Comparison of ENCODE assay signal across 8 cellular contexts in genomic region chr3:120093923-120094775, GRCh38. TPM values are rescaled to one million over a fixed set of nuclear protein-coding genes. Genes with fewer than 3 reads are reported as not detected.
A peak's percentile ranks its signal among the peaks of the same experiment; 100 is the strongest.
DNase-seq lines count a peak whose midpoint lies in the region; ATAC-seq and TF ChIP-seq lines count a peak whose summit lies in the region.

Gene GSK3B, minus strand, starts transcription at chr3:120094447. Its CDS starts 1,013 bp downstream, at chr3:120093434.

- peaks cover 6% of the 10 kb centered on the region for H3K36me3 Mint-ChIP-seq in activated T-cell treated with anti-CD3 and anti-CD28 coated beads, Interleukin-2, amount 50 U/mL, for 4 hours (ENCODE audit: insufficient read depth)
- H3K36me3 Mint-ChIP-seq in naive thymus-derived CD4-positive, alpha-beta T cell: peaks cover 0 to 14% (median 7%) of the 10 kb centered on the region in 5 donors

- 0 to 1% methylated on average over 80 to 94 of the region's 94 CpGs for WGBS in esophagus, 2 donors

- no peaks in the 10 kb centered on the region for H3K27me3 ChIP-seq in BE2C
- H3K27me3 ChIP-seq in NT2/D1 (ENCODE audit: insufficient read depth, insufficient read length): no peaks in the 10 kb centered on the region
- no peaks in the 10 kb centered on the region for H3K27me3 ChIP-seq in esophagus (ENCODE audit: control insufficient read depth in 1 of 2, insufficient read depth in 2 of 2, low read length in 2 of 2)
- no peaks in the 10 kb centered on the region for H3K27me3 ChIP-seq in naive thymus-derived CD4-positive, alpha-beta T cell (ENCODE audit: control insufficient read depth in 2 of 2, insufficient read depth in 2 of 2, low read length in 2 of 2)

- no peaks in the 10 kb centered on the region for H3K9me3 Mint-ChIP-seq in activated T-cell treated with anti-CD3 and anti-CD28 coated beads, Interleukin-2, amount 50 U/mL, for 4 hours
- no peaks in the 10 kb centered on the region for H3K9me3 Mint-ChIP-seq in naive thymus-derived CD4-positive, alpha-beta T cell

- H3K36me3 ChIP-seq in BE2C: no peaks in the 10 kb centered on the region
- peaks cover 18% of the 10 kb centered on the region for H3K36me3 ChIP-seq in NT2/D1 (ENCODE audit: insufficient read depth, insufficient read length, low read length)
- no peaks in the 10 kb centered on the region for H3K36me3 ChIP-seq in esophagus (ENCODE audit: control insufficient read depth in 2 of 2, insufficient read depth in 2 of 2, low read length in 1 of 2)
- peaks cover 0 to 11% (median 0%) of the 10 kb centered on the region in 3 experiments for H3K36me3 ChIP-seq in naive thymus-derived CD4-positive, alpha-beta T cell (ENCODE audit: control insufficient read depth in 2 of 3, insufficient read depth in 3 of 3, low read length in 3 of 3)

- CTCF ChIA-PET in naive thymus-derived CD4-positive, alpha-beta T cell (lab: Charles Lee): interaction anchor here (1.1 kb wide), 1 partner anchor 117 kb away, joined by 3 read pairs; no protein-coding TSS in a partner anchor

- H3K4me3 ChIP-seq in BE2C (ENCODE audit: low read depth, low read length): peak within 1 kb of the TSS; percentile 94
- H3K4me3 ChIP-seq in NT2/D1 (ENCODE audit: insufficient read length, low read depth): peak within 1 kb of the TSS; percentile 95
- H3K4me3 ChIP-seq in esophagus (ENCODE audit: low read depth in 1 of 2, low read length in 2 of 2): peak within 1 kb of the TSS; percentile 79 to 90
- peak within 1 kb of the TSS; percentile 90 for H3K4me3 ChIP-seq in naive thymus-derived CD4-positive, alpha-beta T cell (ENCODE audit: low read length)

- H3K4me1 ChIP-seq in BE2C (no peaks in the 10 kb centered on the region), NT2/D1 (ENCODE audit: insufficient read depth, insufficient read length) (no peaks in the 10 kb centered on the region), esophagus (ENCODE audit: control insufficient read depth in 2 of 2, insufficient read depth in 2 of 2, low read length in 1 of 2) (no peaks in the 10 kb centered on the region)
- peaks cover 15 to 32% of the 10 kb centered on the region in 2 donors for H3K4me1 ChIP-seq in naive thymus-derived CD4-positive, alpha-beta T cell (ENCODE audit: control insufficient read depth in 2 of 2, insufficient read depth in 2 of 2, low read length in 2 of 2)

- peak within 1 kb of the TSS; percentile 99 for H3K9ac ChIP-seq in NT2/D1 (ENCODE audit: insufficient read length, low read depth)

- DNase-seq in BE2C: peak; percentile 97
- DNase-seq in NT2/D1 (ENCODE audit: low read depth, low spot score): peak; percentile 98
- peak; percentile 98 for DNase-seq in activated T-cell treated with anti-CD3 and anti-CD28 coated beads, Interleukin-2, amount 50 U/mL, for 4 hours
- peak in 7 of 9 donors; percentile 78 to 100 (median 99) for DNase-seq in naive thymus-derived CD4-positive, alpha-beta T cell
- DNase-seq in stimulated activated naive CD8-positive, alpha-beta T cell treated with anti-CD3 and anti-CD28 coated beads, Interleukin-15, Interleukin-2, amounts not matched to agents 100 U/mL and 50 U/mL, for 24 hours: peak; percentile 77

- peak within 1 kb of the TSS; percentile 99 to 100 for H3K27ac ChIP-seq in esophagus (ENCODE audit: low read depth in 2 of 2, low read length in 1 of 2)
- peak within 1 kb of the TSS; percentile 92 for H3K27ac ChIP-seq in naive thymus-derived CD4-positive, alpha-beta T cell (ENCODE audit: low read depth, low read length)

- TF ChIP-seq CTCF in BE2C (IDR thresholded peaks at IDR 0.05; ENCODE audit: low read depth, low read length): no peak

- H3K4me1 Mint-ChIP-seq in activated T-cell treated with anti-CD3 and anti-CD28 coated beads, Interleukin-2, amount 50 U/mL, for 4 hours (ENCODE audit: low read depth): peaks cover 21% of the 10 kb centered on the region
- H3K4me1 Mint-ChIP-seq in naive thymus-derived CD4-positive, alpha-beta T cell: peaks cover 16 to 33% (median 29%) of the 10 kb centered on the region in 7 donors

- no peaks in the 10 kb centered on the region for H3K27me3 Mint-ChIP-seq in activated T-cell treated with anti-CD3 and anti-CD28 coated beads, Interleukin-2, amount 50 U/mL, for 4 hours (ENCODE audit: low read depth)
- H3K27me3 Mint-ChIP-seq in naive thymus-derived CD4-positive, alpha-beta T cell: peaks cover 0 to 5% (median 0%) of the 10 kb centered on the region in 5 donors

- POLR2A ChIA-PET in naive thymus-derived CD4-positive, alpha-beta T cell (lab: Charles Lee): interaction anchor here (0.7 to 4.2 kb wide), 20 partner anchors 9 to 1528 kb away, joined by 3 to 29 read pairs (median 5); partner anchors contain the start of genes LRRC58, NDUFB4, TIMMDC1 and TMEM39A

- intact Hi-C loops in naive thymus-derived CD4-positive, alpha-beta T cell (cut with micrococcal nuclease): loop anchor here (1.0 to 10.0 kb wide), 24 partner anchors 42 to 1653 kb away; partner anchors contain the start of genes ARHGAP31 (in 1 of the 2), B4GALT4 (in 1 of the 2), CFAP91 (in 1 of the 2) and COX17 (in 1 of the 2)

- peak within 1 kb of the TSS in 1 of 9 donors; percentile 99 for H3K27ac Mint-ChIP-seq in naive thymus-derived CD4-positive, alpha-beta T cell

- peak; percentile 42 for ATAC-seq in HG03439 (IDR thresholded peaks at IDR 0.05; ENCODE audit: unreplicated experiment)
- ATAC-seq in activated T-cell treated with anti-CD3 and anti-CD28 coated beads, Interleukin-2, amount 50 U/mL, for 4 hours: peak; percentile 53 to 63
- peak; percentile 71 for ATAC-seq in naive thymus-derived CD4-positive, alpha-beta T cell
- ATAC-seq in stimulated activated naive CD8-positive, alpha-beta T cell treated with anti-CD3 and anti-CD28 coated beads, Interleukin-15, Interleukin-2, amounts not matched to agents 100 U/mL and 50 U/mL, for 24 hours: peak; percentile 55

- no peaks in the 10 kb centered on the region for H3K9me3 ChIP-seq in BE2C
- no peaks in the 10 kb centered on the region for H3K9me3 ChIP-seq in NT2/D1 (ENCODE audit: insufficient read depth, low read length)
- no peaks in the 10 kb centered on the region for H3K9me3 ChIP-seq in esophagus (ENCODE audit: control insufficient read depth in 2 of 2, insufficient read depth in 1 of 2, low read depth in 1 of 2, low read length in 1 of 2)
- H3K9me3 ChIP-seq in naive thymus-derived CD4-positive, alpha-beta T cell (ENCODE audit: control insufficient read depth in 2 of 3, low read length in 3 of 3): no peaks in the 10 kb centered on the region

- no peak within 1 kb of the TSS for H3K4me3 Mint-ChIP-seq in activated T-cell treated with anti-CD3 and anti-CD28 coated beads, Interleukin-2, amount 50 U/mL, for 4 hours
- no peak within 1 kb of the TSS for H3K4me3 Mint-ChIP-seq in naive thymus-derived CD4-positive, alpha-beta T cell

- peak; percentile 74 for TF ChIP-seq POLR2A in GM19193 (IDR thresholded peaks at IDR 0.05; ENCODE audit: extremely low read depth, insufficient read depth, insufficient read length)

RNA-seq across cellular contexts. Expression of gene GSK3B, which starts in this region (rescaled TPM):
- 37.2 TPM for polyA plus RNA-seq in BE2C (2012; ENCODE audit: insufficient read depth, insufficient read length, low read depth)
- total RNA-seq in activated T-cell treated with anti-CD3 and anti-CD28 coated beads, Interleukin-2, amount 50 U/mL, for 4 hours: 10 to 100 TPM; 28.3 to 29.2 (median 28.5) TPM
- polyA plus RNA-seq in esophagus: 10 to 100 TPM in 1 of 2 donors, 1 to 10 TPM in 1; 8.8 to 12.0 TPM
- total RNA-seq in naive thymus-derived CD4-positive, alpha-beta T cell: 10 to 100 TPM; 32.9 to 42.9 (median 38.6) TPM
- 10 to 100 TPM; 13.4 to 15.7 TPM for polyA plus RNA-seq in naive thymus-derived CD4-positive, alpha-beta T cell

Comparison
In these comparisons a context has a peak if more than half of its experiments do, and no peak if none do; other contexts are left out.
1. Peak in every context shown above with its lines: DNase-seq, ATAC-seq, H3K4me3 ChIP-seq and H3K27ac ChIP-seq.